Comparison of ENCODE assay signal across 22 cellular contexts in genomic region chr6:47303861-47304260, GRCh38.
"Had no signal": no experiment of that assay in that cellular context is flagged by ENCODE, and none has a peak within 500 bp of the region (broad histone marks: within the 10 kb centered on the region; RNA-seq: fewer than 3 reads in every experiment).

No MANE protein-coding gene starts in this region.

- H3K4me3 ChIP-seq: coronary artery, gastroesophageal sphincter, heart right ventricle, right atrium auricular region, skin epidermis, testis, upper lobe of right lung had no signal

- H3K4me3 Mint-ChIP-seq: activated CD4-positive, alpha-beta T cell treated with anti-CD3 and anti-CD28 coated beads, Interleukin-2, amount 10 ng/mL, durations not matched to agents 24 days and 14 days; activated CD8-positive, alpha-beta T cell treated with anti-CD3 and anti-CD28 coated beads for 36 hours; activated naive CD8-positive, alpha-beta T cell treated with anti-CD3 and anti-CD28 coated beads for 36 hours; activated T-helper 17 cell treated with anti-CD3 and anti-CD28 coated beads, Interleukin-2, amount 50 U/mL, for 72 hours; immature natural killer cell; naive B cell; neural crest cell; stimulated activated naive CD8-positive, alpha-beta T cell treated with anti-CD3 and anti-CD28 coated beads, Interleukin-15, Interleukin-2, amounts not matched to agents 100 ng/mL and 50 ng/mL, for 24 hours had no signal

- H3K9me3 Mint-ChIP-seq: activated CD4-positive, alpha-beta T cell treated with anti-CD3 and anti-CD28 coated beads, Interleukin-2, amount 10 ng/mL, durations not matched to agents 24 days and 14 days; activated CD8-positive, alpha-beta T cell treated with anti-CD3 and anti-CD28 coated beads for 36 hours; activated naive CD8-positive, alpha-beta T cell treated with anti-CD3 and anti-CD28 coated beads for 36 hours; activated T-helper 17 cell treated with anti-CD3 and anti-CD28 coated beads, Interleukin-2, amount 50 U/mL, for 72 hours; immature natural killer cell; naive B cell; neural crest cell; stimulated activated naive CD8-positive, alpha-beta T cell treated with anti-CD3 and anti-CD28 coated beads, Interleukin-15, Interleukin-2, amounts not matched to agents 100 ng/mL and 50 ng/mL, for 24 hours had no signal

- H3K4me1 ChIP-seq: testis had no signal

- H3K27ac ChIP-seq: coronary artery, gastroesophageal sphincter, heart right ventricle, right atrium auricular region, skin epidermis, testis, upper lobe of right lung had no signal

- ATAC-seq: esophagus mucosa, gastroesophageal sphincter, left ventricle myocardium superior, upper lobe of right lung had no signal

- H3K27me3 ChIP-seq: gastroesophageal sphincter, right atrium auricular region, testis, upper lobe of right lung had no signal

- H3K27ac Mint-ChIP-seq: activated CD4-positive, alpha-beta T cell treated with anti-CD3 and anti-CD28 coated beads, Interleukin-2, amount 10 ng/mL, durations not matched to agents 24 days and 14 days; activated CD8-positive, alpha-beta T cell treated with anti-CD3 and anti-CD28 coated beads for 36 hours; activated naive CD8-positive, alpha-beta T cell treated with anti-CD3 and anti-CD28 coated beads for 36 hours; activated T-helper 17 cell treated with anti-CD3 and anti-CD28 coated beads, Interleukin-2, amount 50 U/mL, for 72 hours; immature natural killer cell; naive B cell; stimulated activated naive CD8-positive, alpha-beta T cell treated with anti-CD3 and anti-CD28 coated beads, Interleukin-15, Interleukin-2, amounts not matched to agents 100 ng/mL and 50 ng/mL, for 24 hours had no signal

- H3K9me3 ChIP-seq: gastroesophageal sphincter, heart right ventricle, right atrium auricular region, testis, upper lobe of right lung had no signal

- H3K4me1 Mint-ChIP-seq: activated T-helper 17 cell treated with anti-CD3 and anti-CD28 coated beads, Interleukin-2, amount 50 U/mL, for 72 hours had no signal

- DNase-seq: activated CD4-positive, alpha-beta T cell treated with anti-CD3 and anti-CD28 coated beads, Interleukin-2, amount 10 ng/mL, durations not matched to agents 24 days and 14 days; activated naive CD4-positive, alpha-beta T cell; activated naive CD8-positive, alpha-beta T cell treated with anti-CD3 and anti-CD28 coated beads for 36 hours; activated T-cell treated with anti-CD3 and anti-CD28 coated beads, Interleukin-2, amount 50 U/mL, for 1 hour; amniotic stem cell; heart right ventricle; immature natural killer cell; kidney glomerular epithelial cell; left ventricle myocardium superior; naive B cell; T-helper 9 cell; testis; upper lobe of right lung had no signal

- H3K36me3 ChIP-seq: gastroesophageal sphincter, heart right ventricle, right atrium auricular region, upper lobe of right lung had no signal

- H3K36me3 Mint-ChIP-seq: activated naive CD8-positive, alpha-beta T cell treated with anti-CD3 and anti-CD28 coated beads for 36 hours; immature natural killer cell; naive B cell had no signal
